8 cellular contexts compared by ENCODE assay signal in the genomic region with DNA sequence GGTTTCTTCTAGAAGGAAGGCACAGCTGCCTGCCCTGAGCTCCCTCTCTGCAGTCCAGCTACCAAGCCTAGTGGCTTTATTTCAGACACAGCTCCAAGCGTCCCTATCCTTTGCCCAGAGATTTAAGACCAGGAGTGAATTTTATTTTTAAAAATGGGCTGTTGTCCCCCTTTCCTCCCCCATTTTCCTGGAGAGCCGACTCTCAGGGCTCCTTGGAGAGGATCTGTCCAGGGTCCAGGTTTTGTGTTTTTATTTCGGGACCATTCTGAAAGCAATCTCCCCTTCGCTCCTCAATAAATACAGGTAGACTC. TPM values are rescaled to one million over a fixed set of nuclear protein-coding genes. Genes with fewer than 3 reads are reported as not detected.
DNase-seq lines count a peak whose midpoint lies in the region; ATAC-seq and TF ChIP-seq lines count a peak whose summit lies in the region.

No MANE protein-coding gene starts in this region.

- peak overlapping the region; percentile 96 for H3K27ac Mint-ChIP-seq in MCF 10A (ENCODE audit: low read depth, unreplicated experiment)
- peak overlapping the region; percentile 97 for H3K27ac Mint-ChIP-seq in mesothelial cell of epicardium

- DNase-seq in right atrium auricular region (ENCODE audit: low spot score) (no peak), Right ventricle myocardium inferior (ENCODE audit: missing footprints) (no peak), MCF 10A (ENCODE audit: unreplicated experiment) (no peak), mesothelial cell of epicardium (ENCODE audit: low spot score in 2 of 2, unreplicated experiment in 2 of 2) (no peak)
- DNase-seq in stimulated activated naive CD4-positive, alpha-beta T cell treated with Interleukin-2 at 50 U/mL for 16 hours (lab: John Stamatoyannopoulos, UW): no peak

- TSS peak; percentile 78 for BruUV-seq in MCF 10A (replicated peaks; lab: Mats Ljungman, UMichigan)

- H3K27ac ChIP-seq in right atrium auricular region: peak overlapping the region; percentile 98 to 100

- ATAC-seq in Right ventricle myocardium inferior (no peak), GM21526 (IDR thresholded peaks at IDR 0.05; ENCODE audit: low FRiP score, unreplicated experiment) (no peak), GM19035 (IDR thresholded peaks at IDR 0.05; ENCODE audit: unreplicated experiment) (no peak), GM18519 (IDR thresholded peaks at IDR 0.05; ENCODE audit: low FRiP score, unreplicated experiment) (no peak)

- TF ChIP-seq CTCF in right atrium auricular region (IDR thresholded peaks at IDR 0.05) (no peak), MCF 10A (IDR thresholded peaks at IDR 0.05; ENCODE audit: unreplicated experiment) (no peak), mesothelial cell of epicardium (IDR thresholded peaks at IDR 0.05; ENCODE audit: unreplicated experiment) (no peak)

- peaks cover 22% of the 10 kb centered on the region for H3K36me3 ChIP-seq in right atrium auricular region

- POLR2A ChIA-PET in MCF 10A (lab: Yijun Ruan, JAX): interaction anchor here (0.7 to 5.5 kb wide), 14 partner anchors 9 to 943 kb away, joined by 3 to 125 read pairs (median 8); a partner anchor contains a TSS

- H3K4me1 Mint-ChIP-seq in MCF 10A (ENCODE audit: insufficient read depth, unreplicated experiment): peaks cover 6% of the 10 kb centered on the region
- peaks cover 25% of the 10 kb centered on the region for H3K4me1 Mint-ChIP-seq in mesothelial cell of epicardium

- no peaks in the 10 kb centered on the region for H3K27me3 ChIP-seq in right atrium auricular region

- intact Hi-C loops in Right ventricle myocardium inferior (cut with DNase I): loop anchor here (5.0 to 10.0 kb wide), 2 partner anchors 74 to 293 kb away; a partner anchor contains a TSS
- intact Hi-C loops in MCF 10A (cut with micrococcal nuclease): loop anchor here (2.0 kb wide), 1 partner anchor 107 kb away; no protein-coding TSS in a partner anchor

- H3K4me3 ChIP-seq in right atrium auricular region: peak overlapping the region; percentile 50 to 64

- H3K4me3 Mint-ChIP-seq in MCF 10A (ENCODE audit: unreplicated experiment) (peak overlapping the region; percentile 86), mesothelial cell of epicardium (peak overlapping the region; percentile 72)

- H3K9me3 ChIP-seq in right atrium auricular region: no peaks in the 10 kb centered on the region

- CTCF ChIA-PET in MCF 10A (lab: Yijun Ruan, JAX): interaction anchor here (0.6 to 3.2 kb wide), 17 partner anchors 8 to 217 kb away, joined by 3 to 18 read pairs (median 4); a partner anchor contains a TSS

- H3K27me3 Mint-ChIP-seq in MCF 10A (ENCODE audit: insufficient read depth, unreplicated experiment) (no peaks in the 10 kb centered on the region), mesothelial cell of epicardium (ENCODE audit: low read depth) (no peaks in the 10 kb centered on the region)

- no peaks in the 10 kb centered on the region for H3K9me3 Mint-ChIP-seq in MCF 10A (ENCODE audit: unreplicated experiment)
- H3K9me3 Mint-ChIP-seq in mesothelial cell of epicardium: no peaks in the 10 kb centered on the region

- H3K4me1 ChIP-seq in right atrium auricular region: peaks cover 0 to 61% of the 10 kb centered on the region in 2 donors

- H3K36me3 Mint-ChIP-seq in MCF 10A (ENCODE audit: insufficient read depth, unreplicated experiment) (peaks cover 22% of the 10 kb centered on the region), mesothelial cell of epicardium (no peaks in the 10 kb centered on the region)

RNA-seq across cellular contexts. Expression of a gene that starts 4.4 kb away (rescaled TPM):
- total RNA-seq in right atrium auricular region: 10 to 100 TPM; 12.7 to 27.2 TPM
- total RNA-seq in Right ventricle myocardium inferior: 12.0 TPM
- total RNA-seq in MCF 10A (2022): 16.2 and 17.9 TPM in 2 replicates
- total RNA-seq in mesothelial cell of epicardium: 10.7 to 11.0 TPM (median 10.8 TPM) in 3 replicates

RNA-seq across cellular contexts. Expression of a gene that starts 8.2 kb away (rescaled TPM):
- 1 to 10 TPM; 4.8 to 5.1 TPM for total RNA-seq in right atrium auricular region
- 3.5 TPM for total RNA-seq in Right ventricle myocardium inferior
- total RNA-seq in MCF 10A (2022): 2.1 and 2.4 TPM in 2 replicates
- 4.7 to 5.2 TPM (median 5.2 TPM) in 3 replicates for total RNA-seq in mesothelial cell of epicardium

RNA-seq across cellular contexts. Expression of a gene that starts 22.7 kb away (rescaled TPM):
- total RNA-seq in right atrium auricular region: 10 to 100 TPM; 19.2 to 25.4 TPM
- 28.2 TPM for total RNA-seq in Right ventricle myocardium inferior
- total RNA-seq in MCF 10A (2022): 23.3 and 29.4 TPM in 2 replicates
- total RNA-seq in mesothelial cell of epicardium: 70.0 to 75.5 TPM (median 70.5 TPM) in 3 replicates

RNA-seq across cellular contexts. Expression of a gene that starts 31.4 kb away (rescaled TPM):
- 1 to 10 TPM in 1 of 2 donors, not detected in 1; 1.0 TPM for total RNA-seq in right atrium auricular region
- total RNA-seq in Right ventricle myocardium inferior: not detected
- not detected in 2 replicates for total RNA-seq in MCF 10A (2022)
- total RNA-seq in mesothelial cell of epicardium: 0.20 to 0.32 TPM (median 0.31 TPM) in 3 replicates

RNA-seq across cellular contexts. Expression of a gene that starts 44.1 kb away (rescaled TPM):
- total RNA-seq in right atrium auricular region (100 to 1,000 TPM; 123 to 199 TPM), Right ventricle myocardium inferior (127 TPM), MCF 10A (2022) (44.0 and 68.7 TPM in 2 replicates), mesothelial cell of epicardium (38.5 to 42.7 TPM (median 42.2 TPM) in 3 replicates)
